1 cellular context compared by ENCODE assay signal in genomic region chr6:126361832-126362231, GRCh38.
TF ChIP-seq lines count a peak whose summit lies in the region.

No MANE protein-coding gene starts in this region.

TF ChIP-seq in K562, 482 proteins besides CTCF, POLR2A, EP300 and RAD21:
- TF ChIP-seq MYBL2 (IDR thresholded peaks at IDR 0.05; ENCODE audit: low read depth) (no peak), MYBL2 (CRISPR knock-in tag; IDR thresholded peaks at IDR 0.05; ENCODE audit: borderline replicate concordance) (no peak), TEAD4 (IDR thresholded peaks at IDR 0.05; ENCODE audit: low read length) (no peak), TEAD4 (CRISPR knock-in tag; IDR thresholded peaks at IDR 0.05; ENCODE audit: borderline replicate concordance) (no peak), FOXM1 (IDR thresholded peaks at IDR 0.05; ENCODE audit: low read depth) (no peak), FOXM1 (CRISPR knock-in tag; IDR thresholded peaks at IDR 0.05; ENCODE audit: low read depth) (no peak), TEAD2 (tag; IDR thresholded peaks at IDR 0.05) (no peak)
